In the genomic region with DNA sequence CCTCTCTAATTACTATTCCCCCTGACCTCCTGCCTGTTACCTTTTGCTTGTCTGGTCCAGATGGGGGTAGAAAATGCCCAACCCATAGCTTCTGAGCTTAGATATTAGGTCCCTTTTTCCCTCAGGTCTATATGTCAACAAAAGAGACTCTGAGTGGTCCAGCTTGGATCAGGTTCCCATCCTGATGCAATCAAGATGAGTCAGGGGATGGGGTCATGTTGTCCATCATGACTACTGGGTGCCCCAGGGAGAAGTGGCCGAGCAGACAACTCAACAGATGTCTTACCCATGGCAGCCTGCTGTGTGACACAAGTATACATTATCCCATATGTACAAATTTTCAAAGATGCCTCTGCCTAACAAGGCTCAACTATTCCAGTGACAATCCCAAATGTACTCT, we compare ENCODE assay signal across 2 cellular contexts.
TF ChIP-seq lines count a peak whose summit lies in the region.

No MANE protein-coding gene starts in this region.

TF ChIP-seq in A549, 52 proteins besides CTCF, POLR2A, EP300 and RAD21:
- TF ChIP-seq, protein P1, sequence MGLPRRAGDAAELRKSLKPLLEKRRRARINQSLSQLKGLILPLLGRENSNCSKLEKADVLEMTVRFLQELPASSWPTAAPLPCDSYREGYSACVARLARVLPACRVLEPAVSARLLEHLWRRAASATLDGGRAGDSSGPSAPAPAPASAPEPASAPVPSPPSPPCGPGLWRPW (IDR thresholded peaks at IDR 0.05): no peak
- TF ChIP-seq HEYL (CRISPR knock-in tag; IDR thresholded peaks at IDR 0.05): no peak
- no peak for TF ChIP-seq ESRRA (IDR thresholded peaks at IDR 0.05; ENCODE audit: borderline replicate concordance, low read length)
- TF ChIP-seq ZFP36 (IDR thresholded peaks at IDR 0.05; ENCODE audit: borderline replicate concordance, partially characterized antibody): no peak
- TF ChIP-seq ATOH8 (CRISPR knock-in tag; IDR thresholded peaks at IDR 0.05; ENCODE audit: low read depth): no peak
- no peak for TF ChIP-seq ZSCAN20 (CRISPR knock-in tag; IDR thresholded peaks at IDR 0.05)
- TF ChIP-seq CHD2 (IDR thresholded peaks at IDR 0.05; ENCODE audit: low read length, partially characterized antibody): no peak
- TF ChIP-seq REST (IDR thresholded peaks at IDR 0.05): no peak
- TF ChIP-seq CEBPB (IDR thresholded peaks at IDR 0.05): no peak
- no peak for TF ChIP-seq KDM1A (IDR thresholded peaks at IDR 0.05; ENCODE audit: low read depth)
- no peak for TF ChIP-seq SREBF2 (IDR thresholded peaks at IDR 0.05)
- no peak for TF ChIP-seq NR3C1 (IDR thresholded peaks at IDR 0.05)
- TF ChIP-seq MAZ (IDR thresholded peaks at IDR 0.05; ENCODE audit: borderline replicate concordance, low read depth, low read length): no peak
TF ChIP-seq in A549: peak in this region for 0.

TF ChIP-seq in HEK293, 187 proteins besides CTCF, POLR2A, EP300 and RAD21:
- TF ChIP-seq ZNF585B (tag by site-specific recombination; IDR thresholded peaks at IDR 0.05) (no peak), SCRT2 (tag by site-specific recombination; IDR thresholded peaks at IDR 0.05) (0 out of 2 replicates have a peak, but pooled peaks have one; percentile 25)
